Comparison of ENCODE assay signal across 8 cellular contexts in genomic region chr10:94403034-94403822, GRCh38. TPM values are rescaled to one million over a fixed set of nuclear protein-coding genes. Genes with fewer than 3 reads are reported as not detected.
DNase-seq lines count a peak whose midpoint lies in the region; ATAC-seq, FAIRE-seq and TF ChIP-seq lines count a peak whose summit lies in the region.

No MANE protein-coding gene starts in this region.

- no peaks in the 10 kb centered on the region for H3K36me3 Mint-ChIP-seq in activated naive CD4-positive, alpha-beta T cell treated with anti-CD3 and anti-CD28 coated beads for 36 hours (ENCODE audit: low read depth)
- H3K36me3 Mint-ChIP-seq in neural crest cell (ENCODE audit: low read depth), result peaks cover 3% of the 10 kb centered on the region

- peak; percentile 67 for ATAC-seq in GM19035 (IDR thresholded peaks at IDR 0.05; ENCODE audit: unreplicated experiment)
- peak; percentile 62 for ATAC-seq in HG03108 (IDR thresholded peaks at IDR 0.05; ENCODE audit: unreplicated experiment)

- H3K27ac Mint-ChIP-seq in activated naive CD4-positive, alpha-beta T cell treated with anti-CD3 and anti-CD28 coated beads for 36 hours, result no peak overlapping the region
- H3K27ac Mint-ChIP-seq in neural crest cell (ENCODE audit: unreplicated experiment), result no peak overlapping the region

- TF ChIP-seq CTCF in neural crest cell (conservative IDR thresholded peaks at IDR 0.05), result no peak

- H3K4me1 Mint-ChIP-seq in activated naive CD4-positive, alpha-beta T cell treated with anti-CD3 and anti-CD28 coated beads for 36 hours (ENCODE audit: low read depth), result peaks cover 4% of the 10 kb centered on the region
- peaks cover 14% of the 10 kb centered on the region for H3K4me1 Mint-ChIP-seq in neural crest cell

- H3K27me3 Mint-ChIP-seq in activated naive CD4-positive, alpha-beta T cell treated with anti-CD3 and anti-CD28 coated beads for 36 hours (ENCODE audit: low read depth), result peaks cover 59% of the 10 kb centered on the region
- peaks cover 7% of the 10 kb centered on the region for H3K27me3 Mint-ChIP-seq in neural crest cell (ENCODE audit: low read depth)

- no peaks in the 10 kb centered on the region for H3K9me3 Mint-ChIP-seq in activated naive CD4-positive, alpha-beta T cell treated with anti-CD3 and anti-CD28 coated beads for 36 hours
- peaks cover 4% of the 10 kb centered on the region for H3K9me3 Mint-ChIP-seq in neural crest cell

- no peak for FAIRE-seq in frontal cortex (lab: Jason Lieb, UNC)

- DNase-seq in CD1c-positive myeloid dendritic cell (ENCODE audit: extremely low spot score) (peak; percentile 90), NCI-H69 (lab: John Stamatoyannopoulos, UW) (peak; percentile 75), frontal cortex (ENCODE audit: low spot score in 2 of 2) (peak; percentile 43 to 65), neural crest cell (ENCODE audit: low read depth, low spot score) (peak; percentile 36), NCI-H2196 treated with DMSO at 0.1 percent for 48 hours (lab: John Stamatoyannopoulos, UW; ENCODE audit: unreplicated experiment) (no peak)
- peak; percentile 28 for DNase-seq in activated naive CD4-positive, alpha-beta T cell treated with anti-CD3 and anti-CD28 coated beads for 36 hours

- CTCF ChIA-PET in activated naive CD4-positive, alpha-beta T cell treated with anti-CD3 and anti-CD28 coated beads for 36 hours (lab: Charles Lee), result no interaction called here

- intact Hi-C loops in activated naive CD4-positive, alpha-beta T cell treated with anti-CD3 and anti-CD28 coated beads for 36 hours (cut with micrococcal nuclease), result no loop called here

- H3K4me3 Mint-ChIP-seq in activated naive CD4-positive, alpha-beta T cell treated with anti-CD3 and anti-CD28 coated beads for 36 hours, result peak overlapping the region; percentile 74
- H3K4me3 Mint-ChIP-seq in neural crest cell, result peak overlapping the region; percentile 96

RNA-seq across cellular contexts. Expression of gene TBC1D12, which starts 0.9 kb away (rescaled TPM):
- under 1 TPM; 0.25 to 0.33 TPM for total RNA-seq in activated naive CD4-positive, alpha-beta T cell treated with anti-CD3 and anti-CD28 coated beads for 36 hours
- 57.5 TPM for total RNA-seq in frontal cortex
- 7.1 and 8.2 TPM in 2 replicates for total RNA-seq in neural crest cell

RNA-seq across cellular contexts. Expression of gene NOC3L, which starts 40.5 kb away (rescaled TPM):
- 10 to 100 TPM; 39.3 to 40.1 TPM for total RNA-seq in activated naive CD4-positive, alpha-beta T cell treated with anti-CD3 and anti-CD28 coated beads for 36 hours
- total RNA-seq in frontal cortex, result 20.8 TPM
- 24.7 and 25.7 TPM in 2 replicates for total RNA-seq in neural crest cell
